ENCODE assay signal across 5 cellular contexts in the genomic region with DNA sequence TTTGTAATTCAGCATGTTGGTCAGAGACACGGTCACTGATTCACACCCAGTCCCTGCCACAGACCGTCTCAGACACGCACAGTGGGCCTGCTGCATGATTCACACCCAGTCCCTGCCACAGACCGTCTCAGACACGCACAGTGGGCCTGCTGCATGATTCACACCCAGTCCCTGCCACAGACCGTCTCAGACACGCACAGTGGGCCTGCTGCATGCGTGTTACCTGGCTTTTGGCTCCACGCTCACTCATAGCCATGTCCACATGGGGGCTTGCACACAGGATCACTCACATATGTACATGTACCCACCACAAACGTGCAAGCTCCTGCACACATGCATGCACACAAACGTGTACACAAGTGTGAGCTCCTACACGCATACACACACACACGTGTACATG.
DNase-seq lines count a peak whose midpoint lies in the region; ATAC-seq, FAIRE-seq and TF ChIP-seq lines count a peak whose summit lies in the region.
"Not testable (repeated sequence)": the region's sequence is repeated elsewhere in the genome, so short reads cannot be mapped to it uniquely, and the experiment has no call there.

No MANE protein-coding gene starts in this region.

- not testable (repeated sequence) for H3K4me1 ChIP-seq in Panc1 (ENCODE audit: control insufficient read depth, insufficient read depth, low read length); mucosa of descending colon (ENCODE audit: low read depth)
- H3K4me1 ChIP-seq in K562 (replicated peaks in 1 of 2; ENCODE audit: control insufficient read depth in 2 of 2, insufficient read depth in 2 of 2, low read length in 2 of 2) (peaks cover 0 to 10% of the 10 kb centered on the region in 2 experiments; a peak in 1 of 5 replicates), HepG2 (ENCODE audit: insufficient read depth, low read length) (peaks cover 33% of the 10 kb centered on the region)

- H2AFZ ChIP-seq in K562 (ENCODE audit: low read depth, low read length); HepG2 (ENCODE audit: low read length): not testable (repeated sequence)

- peak overlapping the region; percentile 43 for H3K27ac Mint-ChIP-seq in glutamatergic neuron (ENCODE audit: unreplicated experiment)

- H3K27ac ChIP-seq in Panc1 (ENCODE audit: low read length); K562 (ENCODE audit: extremely low read depth, low read depth, low read length); HepG2 (ENCODE audit: extremely low read length, insufficient read depth, low read length): not testable (repeated sequence)

- H3K27me3 ChIP-seq in Panc1 (ENCODE audit: control insufficient read depth, insufficient read depth, low read length), result not testable (repeated sequence)
- H3K27me3 ChIP-seq in K562 (ENCODE audit: control insufficient read depth in 2 of 2, insufficient read depth in 2 of 2, low read length in 2 of 2) (peaks cover 4 to 19% of the 10 kb centered on the region in 2 experiments; a peak in 3 of 5 replicates), HepG2 (ENCODE audit: control insufficient read depth in 1 of 2, insufficient read depth in 2 of 2, low read length in 2 of 2) (peaks cover 0 to 10% of the 10 kb centered on the region in 2 experiments; a peak in 3 of 5 replicates)

- H3K4me3 ChIP-seq in Panc1 (ENCODE audit: low read depth in 2 of 2, low read length in 2 of 2); K562; HepG2 (replicated peaks in 1 of 3; ENCODE audit: insufficient read depth in 1 of 3, low read depth in 2 of 3, low read length in 3 of 3); mucosa of descending colon: not testable (repeated sequence)

- ATAC-seq in Panc1, K562, HepG2, mucosa of descending colon: not testable (repeated sequence)

- in situ Hi-C loops in Panc1 (cut with HindIII; ENCODE audit: low pct_unique_long_range_greater_than_20kb, low sequenced_read_pairs); K562 (cut with MboI); HepG2 (cut with HindIII; ENCODE audit: extremely low pct_ligation_motif_present, low pct_unique_long_range_greater_than_20kb): not testable (repeated sequence)

- not testable (repeated sequence) for H3K36me3 Mint-ChIP-seq in glutamatergic neuron (ENCODE audit: unreplicated experiment)

- not testable (repeated sequence) for FAIRE-seq in K562 (lab: Jason Lieb, UNC); HepG2 (lab: Jason Lieb, UNC)

- H3K4me3 Mint-ChIP-seq in glutamatergic neuron (ENCODE audit: unreplicated experiment), result not testable (repeated sequence)

- TF ChIP-seq EP300 in K562 (IDR thresholded peaks at IDR 0.05; ENCODE audit: low read length); HepG2 (IDR thresholded peaks at IDR 0.05; ENCODE audit: low read depth in 2 of 2, low read length in 2 of 2); HepG2 (CRISPR knock-in tag; IDR thresholded peaks at IDR 0.05; ENCODE audit: borderline replicate concordance): not testable (repeated sequence)

- not testable (repeated sequence) for H3K36me3 ChIP-seq in Panc1 (ENCODE audit: control insufficient read depth, insufficient read depth, low read length); mucosa of descending colon (ENCODE audit: low read depth)
- H3K36me3 ChIP-seq in K562 (ENCODE audit: control insufficient read depth, insufficient read depth, low read length), result peaks cover 15% of the 10 kb centered on the region; the same call in 2 of the 3 replicates
- peaks cover 15 to 16% of the 10 kb centered on the region in 2 experiments for H3K36me3 ChIP-seq in HepG2 (replicated peaks in 1 of 2; ENCODE audit: control insufficient read depth in 1 of 2, insufficient read depth in 2 of 2, low read length in 2 of 2)

- not testable (repeated sequence) for H4K20me1 ChIP-seq in K562 (replicated peaks; ENCODE audit: control insufficient read depth, insufficient read depth, low read length); HepG2 (ENCODE audit: insufficient read depth, low read length)

- not testable (repeated sequence) for H3K4me2 ChIP-seq in K562 (ENCODE audit: insufficient read depth, low read length); HepG2 (ENCODE audit: low read depth, low read length)

- H3K9me3 ChIP-seq in Panc1 (ENCODE audit: control insufficient read depth, insufficient read depth, low read depth, low read length); K562 (replicated peaks; ENCODE audit: control insufficient read depth, insufficient read depth, low read depth, low read length); HepG2 (ENCODE audit: low read length); mucosa of descending colon: not testable (repeated sequence)

- TSS peak; percentile 71 for BruUV-seq in Panc1 (replicated peaks; lab: Mats Ljungman, UMichigan)
- not testable (repeated sequence) for BruUV-seq in K562 (replicated peaks; lab: Mats Ljungman, UMichigan); HepG2 (replicated peaks; lab: Mats Ljungman, UMichigan)

- not testable (repeated sequence) for H3K9me3 Mint-ChIP-seq in glutamatergic neuron (ENCODE audit: unreplicated experiment)

- H3K9me1 ChIP-seq in K562 (ENCODE audit: control insufficient read depth, insufficient read depth, low read length), result not testable (repeated sequence)

- not testable (repeated sequence) for DNase-seq in Panc1 (ENCODE audit: low read depth, low spot score); K562 (ENCODE audit: extremely low read depth in 1 of 4, low spot score in 3 of 4); glutamatergic neuron; HepG2 (ENCODE audit: low spot score)
- peak in 2 of 3 donors; percentile 9 to 10 for DNase-seq in mucosa of descending colon

- intact Hi-C loops in Panc1 (cut with micrococcal nuclease; ENCODE audit: unreplicated experiment); K562 (cut with micrococcal nuclease); HepG2 (cut with micrococcal nuclease; ENCODE audit: unreplicated experiment); mucosa of descending colon (cut with DNase I, micrococcal nuclease): not testable (repeated sequence)

- TF ChIP-seq POLR2A in K562 (conservative IDR thresholded peaks at IDR 0.05); HepG2 (IDR thresholded peaks at IDR 0.05; ENCODE audit: insufficient read depth in 1 of 2, low read depth in 2 of 2, low read length in 2 of 2): not testable (repeated sequence)

- H3K4me1 Mint-ChIP-seq in glutamatergic neuron (ENCODE audit: low read depth, unreplicated experiment), result not testable (repeated sequence)

- TF ChIP-seq CTCF in Panc1 (IDR thresholded peaks at IDR 0.05); K562 (IDR thresholded peaks at IDR 0.05 in 2 of 3, conservative IDR thresholded peaks at IDR 0.05 in 1 of 3; ENCODE audit: insufficient read depth in 2 of 3, low read depth in 1 of 3, low read length in 3 of 3); glutamatergic neuron (IDR thresholded peaks at IDR 0.05; ENCODE audit: partially characterized antibody, unreplicated experiment); HepG2 (CRISPR knock-in tag; IDR thresholded peaks at IDR 0.05); mucosa of descending colon (IDR thresholded peaks at IDR 0.05): not testable (repeated sequence)

- H3K79me2 ChIP-seq in K562 (ENCODE audit: control insufficient read depth, insufficient read depth, low read length); HepG2 (ENCODE audit: insufficient read depth, low read length): not testable (repeated sequence)

- POLR2A ChIA-PET in Panc1 (lab: Charles Lee); K562 (lab: Yijun Ruan, JAX): not testable (repeated sequence)
- POLR2A ChIA-PET in HepG2 (lab: Yijun Ruan, JAX), result interaction anchor here (1.1 kb wide), 1 partner anchor 9 kb away, joined by 3 read pairs; no protein-coding TSS in a partner anchor

- not testable (repeated sequence) for H3K9ac ChIP-seq in K562 (ENCODE audit: insufficient read depth in 1 of 2, low read depth in 2 of 2, low read length in 2 of 2); HepG2 (ENCODE audit: insufficient read depth, low read depth, low read length)

- not testable (repeated sequence) for TF ChIP-seq RAD21 in K562 (CRISPR knock-in tag; conservative IDR thresholded peaks at IDR 0.05 in 1 of 2, IDR thresholded peaks at IDR 0.05 in 1 of 2); HepG2 (CRISPR knock-in tag; IDR thresholded peaks at IDR 0.05)

- CTCF ChIA-PET in Panc1 (lab: Charles Lee); K562 (lab: Yijun Ruan, JAX; ENCODE audit: low intra/inter-chr PET ratio); HepG2 (lab: Yijun Ruan, JAX; ENCODE audit: low intra/inter-chr PET ratio, low total read pairs): not testable (repeated sequence)

- H3K27me3 Mint-ChIP-seq in glutamatergic neuron (ENCODE audit: unreplicated experiment), result not testable (repeated sequence)

- WGBS in K562 (ENCODE audit: insufficient coverage, low coverage, missing lambda C conversion rate), result 93% methylated on average over 8 of the region's 13 CpGs
- WGBS in HepG2 (ENCODE audit: low lambda C conversion rate), result 97% methylated on average over 11 of the region's 13 CpGs

TF ChIP-seq in K562, 482 proteins besides CTCF, POLR2A, EP300 and RAD21:
- TF ChIP-seq POLR2B (IDR thresholded peaks at IDR 0.05; ENCODE audit: low read depth, partially characterized antibody), result peak; percentile 4
- peak; percentile 69; the same call in 1 of the 2 replicates for TF ChIP-seq ZKSCAN1 (IDR thresholded peaks at IDR 0.05; ENCODE audit: low read depth, low read length)

TF ChIP-seq in HepG2, 621 proteins besides CTCF, POLR2A, EP300 and RAD21:
- TF ChIP-seq ZKSCAN1 (IDR thresholded peaks at IDR 0.05; ENCODE audit: low read length) (peak; percentile 89), ZNF788 (CRISPR knock-in tag; IDR thresholded peaks at IDR 0.05; ENCODE audit: borderline replicate concordance) (0 out of 2 replicates have a peak, but pooled peaks have one; percentile 28)
